1 cellular context compared by ENCODE assay signal in the genomic region with DNA sequence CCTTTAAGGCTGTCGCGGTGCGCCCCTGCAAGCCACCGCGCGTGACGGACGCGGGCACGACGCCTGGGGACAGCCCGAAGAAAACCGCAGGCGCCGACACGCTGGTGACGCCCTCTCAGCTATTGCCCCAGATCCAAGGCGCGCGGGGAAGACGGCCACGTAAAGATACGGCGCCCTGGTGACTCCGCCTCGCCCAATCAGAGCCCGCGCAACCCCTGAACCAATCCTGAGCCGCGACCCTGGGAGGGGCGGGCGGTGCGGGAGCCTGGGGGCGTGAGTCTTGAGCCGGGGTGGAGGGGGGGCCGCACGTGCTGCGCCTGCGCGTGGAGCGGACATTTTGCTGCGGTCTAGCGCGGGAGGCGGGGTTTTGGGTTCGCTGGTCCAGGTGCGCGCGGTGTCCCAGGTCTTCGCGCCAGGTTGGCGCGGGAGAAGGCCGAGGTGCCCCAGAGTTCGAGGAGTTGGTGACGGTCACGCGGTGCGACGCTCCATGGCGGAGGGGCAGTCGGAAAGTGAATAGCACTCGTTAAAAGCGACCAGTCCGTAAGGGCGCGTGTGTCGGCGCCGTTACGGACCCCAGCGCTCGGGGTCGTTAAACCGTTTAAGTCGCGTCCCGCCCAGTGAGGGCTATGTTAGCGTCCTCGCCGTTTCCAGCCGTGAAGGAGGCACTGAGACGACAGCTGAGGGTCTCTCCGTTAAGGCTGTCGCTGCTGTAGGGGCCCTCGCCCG.
TF ChIP-seq lines count a peak whose summit lies in the region.

No MANE protein-coding gene starts in this region.

TF ChIP-seq in SK-N-SH, 30 proteins besides CTCF, POLR2A, EP300 and RAD21 (continued from another document):
- 0 out of 2 replicates have a peak, but pooled peaks have one; percentile 4 for TF ChIP-seq USF2 (IDR thresholded peaks at IDR 0.05; ENCODE audit: borderline replicate concordance, low read depth, low read length)
- TF ChIP-seq NRF1 (IDR thresholded peaks at IDR 0.05; ENCODE audit: low read depth, low read length), result peak; percentile 84
- TF ChIP-seq EZH2phosphoT487 (IDR thresholded peaks at IDR 0.05; ENCODE audit: borderline replicate concordance, low read depth), result no peak
- TF ChIP-seq MEF2A (IDR thresholded peaks at IDR 0.05; ENCODE audit: borderline replicate concordance, low read depth), result no peak
- TF ChIP-seq RXRA (IDR thresholded peaks at IDR 0.05; ENCODE audit: borderline replicate concordance, low read depth), result no peak
- TF ChIP-seq, protein P1, sequence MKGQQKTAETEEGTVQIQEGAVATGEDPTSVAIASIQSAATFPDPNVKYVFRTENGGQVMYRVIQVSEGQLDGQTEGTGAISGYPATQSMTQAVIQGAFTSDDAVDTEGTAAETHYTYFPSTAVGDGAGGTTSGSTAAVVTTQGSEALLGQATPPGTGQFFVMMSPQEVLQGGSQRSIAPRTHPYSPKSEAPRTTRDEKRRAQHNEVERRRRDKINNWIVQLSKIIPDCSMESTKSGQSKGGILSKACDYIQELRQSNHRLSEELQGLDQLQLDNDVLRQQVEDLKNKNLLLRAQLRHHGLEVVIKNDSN (IDR thresholded peaks at IDR 0.05; ENCODE audit: borderline replicate concordance, low read depth), result peak; percentile 82
- peak; percentile 69 for TF ChIP-seq RFX5 (IDR thresholded peaks at IDR 0.05; ENCODE audit: low read length)
- TF ChIP-seq CHD2 (IDR thresholded peaks at IDR 0.05; ENCODE audit: low read length, partially characterized antibody), result no peak
- TF ChIP-seq GABPA (IDR thresholded peaks at IDR 0.05; ENCODE audit: low read depth), result no peak
- TF ChIP-seq YY1 (IDR thresholded peaks at IDR 0.05; ENCODE audit: low read depth), result peak; percentile 78; the same call in 1 of the 2 replicates
- peak; percentile 93 for TF ChIP-seq MXI1 (IDR thresholded peaks at IDR 0.05; ENCODE audit: low read depth, low read length)
